Comparison of ENCODE assay signal across 14 cellular contexts in genomic region chr6:11214438-11214837, GRCh38. TPM values are rescaled to one million over a fixed set of nuclear protein-coding genes. Genes with fewer than 3 reads are reported as not detected.
A peak's percentile ranks its signal among the peaks of the same experiment; 100 is the strongest.
DNase-seq lines count a peak whose midpoint lies in the region; ATAC-seq and TF ChIP-seq lines count a peak whose summit lies in the region.
"Had no signal": no experiment of that assay in that cellular context is flagged by ENCODE, and none has a peak within 500 bp of the region (broad histone marks: within the 10 kb centered on the region; RNA-seq: fewer than 3 reads in every experiment).

No MANE protein-coding gene starts in this region.

- no peaks in the 10 kb centered on the region for H3K9me3 ChIP-seq in cardiac muscle cell (ENCODE audit: low read depth)
- no peaks in the 10 kb centered on the region for H3K9me3 ChIP-seq in tibial artery

- no peak for ATAC-seq in HG02763 (IDR thresholded peaks at IDR 0.05; ENCODE audit: unreplicated experiment)
- ATAC-seq: activated CD8-positive, alpha-beta T cell treated with anti-CD3 and anti-CD28 coated beads for 36 hours; foreskin keratinocyte had no signal

- DNase-seq in astrocyte of the hippocampus (ENCODE audit: low read depth, low spot score) (peak; percentile 87), cardiac muscle cell (ENCODE audit: low read depth in 1 of 2, low spot score in 1 of 2) (no peak), occipital lobe (lab: John Stamatoyannopoulos, UW) (peak; percentile 72), tibial artery (peak; percentile 47 to 87), NCI-H2081 treated with DMSO at 0.1 percent for 48 hours (lab: John Stamatoyannopoulos, UW) (no peak), NCI-H2029 (lab: John Stamatoyannopoulos, UW) (no peak), erythroblast (lab: John Stamatoyannopoulos, UW) (no peak)
- DNase-seq: activated CD8-positive, alpha-beta T cell treated with anti-CD3 and anti-CD28 coated beads for 36 hours; activated effector memory CD4-positive, alpha-beta T cell treated with anti-CD3 and anti-CD28 coated beads, Interleukin-2, amount 50 U/mL, for 16 hours; foreskin keratinocyte; SIG-M5 had no signal

- TF ChIP-seq CTCF in cardiac muscle cell (IDR thresholded peaks at IDR 0.05; ENCODE audit: low read depth, low read length), result no peak
- TF ChIP-seq CTCF in tibial artery (IDR thresholded peaks at IDR 0.05), result no peak

- H3K4me1 ChIP-seq in cardiac muscle cell (ENCODE audit: low read depth) (peaks cover 70% of the 10 kb centered on the region), tibial artery (peaks cover 3 to 100% (median 89%) of the 10 kb centered on the region in 4 donors)
- H3K4me1 ChIP-seq: foreskin keratinocyte had no signal

- intact Hi-C loops in tibial artery (cut with DNase I; ENCODE audit: low total_unique reads), result no loop called here

- H3K27me3 ChIP-seq in cardiac muscle cell (no peaks in the 10 kb centered on the region), tibial artery (no peaks in the 10 kb centered on the region)
- H3K27me3 ChIP-seq: foreskin keratinocyte had no signal

- no peak for TF ChIP-seq POLR2A in erythroblast (IDR thresholded peaks at IDR 0.05; ENCODE audit: low read length)

- H3K27ac ChIP-seq in cardiac muscle cell, result peak overlapping the region; percentile 12
- peak overlapping the region; percentile 80 to 84 for H3K27ac ChIP-seq in tibial artery
- H3K27ac ChIP-seq: C4-2B, foreskin keratinocyte, HL-60 had no signal

- no peaks in the 10 kb centered on the region for H3K36me3 ChIP-seq in cardiac muscle cell
- H3K36me3 ChIP-seq in tibial artery, result peaks cover 0 to 13% (median 0%) of the 10 kb centered on the region in 3 donors

- no peak overlapping the region for H3K4me3 ChIP-seq in cardiac muscle cell
- peak overlapping the region; percentile 4 to 31 for H3K4me3 ChIP-seq in tibial artery

RNA-seq across cellular contexts. Expression of gene NEDD9, which starts 18.0 kb away (rescaled TPM):
- total RNA-seq in cardiac muscle cell, result 25.1 and 26.8 TPM in 2 replicates
- polyA plus RNA-seq in cardiac muscle cell, result 12.6 and 19.7 TPM in 2 replicates
- total RNA-seq in occipital lobe, result 19.2 TPM

Comparison
In these comparisons a context has a peak if more than half of its experiments do, and no peak if none do; other contexts are left out.
1. DNase-seq: peak in astrocyte of the hippocampus (single experiment), occipital lobe (single experiment) and tibial artery (2 of 2); none in cardiac muscle cell (0 of 2), NCI-H2081 treated with DMSO at 0.1 percent for 48 hours (single experiment), NCI-H2029 (single experiment) and erythroblast (0 of 2).